8 cellular contexts compared by ENCODE assay signal in the genomic region with DNA sequence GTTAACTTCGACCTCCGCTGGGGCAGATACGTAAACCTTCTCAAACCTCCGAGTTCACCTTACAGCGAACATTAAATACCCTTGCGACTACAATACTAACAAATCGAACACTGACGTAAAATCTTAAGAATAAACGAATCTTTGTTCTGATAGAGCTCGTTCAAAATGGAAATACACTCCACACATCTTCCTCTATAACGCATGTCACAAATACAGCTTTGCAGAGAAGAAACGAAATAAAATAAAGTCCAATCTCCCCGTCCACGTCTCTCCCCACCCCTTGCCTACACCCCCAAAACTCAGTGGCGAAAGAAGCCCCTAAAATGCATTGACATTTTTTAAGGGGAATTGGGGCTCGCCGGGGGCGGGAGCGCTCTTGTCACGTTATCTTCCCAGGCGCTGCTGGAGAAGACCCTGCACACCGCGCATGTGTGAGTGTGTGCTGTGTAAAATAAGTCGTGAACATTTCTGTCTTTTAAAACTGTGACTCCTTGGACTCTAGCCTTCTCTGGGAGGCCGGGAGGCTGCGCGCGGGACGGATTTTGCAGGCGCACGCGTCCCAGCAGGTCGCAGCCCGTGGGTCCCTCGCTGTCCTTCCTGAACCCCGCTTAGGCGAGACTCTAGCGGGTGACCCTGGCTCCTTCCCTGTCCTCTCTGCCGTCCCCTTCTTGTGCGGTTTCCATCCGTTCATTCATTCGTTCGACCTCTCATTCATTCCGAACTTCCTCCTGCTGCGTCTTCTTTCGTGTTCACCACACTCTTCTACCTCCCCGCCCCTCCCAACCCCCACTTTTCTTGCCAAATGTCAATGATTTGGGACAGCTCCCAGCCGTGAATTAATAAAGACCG. TPM values are rescaled to one million over a fixed set of nuclear protein-coding genes. Genes with fewer than 3 reads are reported as not detected.
DNase-seq lines count a peak whose midpoint lies in the region; ATAC-seq and TF ChIP-seq lines count a peak whose summit lies in the region.

No MANE protein-coding gene starts in this region.

- peak overlapping the region; percentile 81 for H3K4me3 Mint-ChIP-seq in activated naive CD8-positive, alpha-beta T cell treated with anti-CD3 and anti-CD28 coated beads for 36 hours

- no peak for DNase-seq in right atrium auricular region (ENCODE audit: low spot score)
- no peak for DNase-seq in Right ventricle myocardium superior
- no peak for DNase-seq in activated naive CD8-positive, alpha-beta T cell treated with anti-CD3 and anti-CD28 coated beads for 36 hours
- no peak for DNase-seq in lung (ENCODE audit: low spot score)
- no peak for DNase-seq in amniotic stem cell (lab: John Stamatoyannopoulos, UW)
- no peak for DNase-seq in erythroblast (lab: John Stamatoyannopoulos, UW)

- H3K36me3 ChIP-seq in right atrium auricular region (no peaks in the 10 kb centered on the region), lung (ENCODE audit: control insufficient read depth in 2 of 2, insufficient read depth in 2 of 2, low read length in 2 of 2) (no peaks in the 10 kb centered on the region), urinary bladder (ENCODE audit: insufficient read depth) (no peaks in the 10 kb centered on the region)

- H3K9me3 ChIP-seq in right atrium auricular region (no peaks in the 10 kb centered on the region), lung (ENCODE audit: control insufficient read depth in 2 of 2, insufficient read depth in 1 of 2, low read length in 1 of 2) (peaks cover 0 to 21% of the 10 kb centered on the region in 2 donors)

- H3K4me3 ChIP-seq in right atrium auricular region (peak overlapping the region; percentile 31 to 51), lung (peak overlapping the region; percentile 27), urinary bladder (ENCODE audit: low read depth, low read length) (peak overlapping the region; percentile 31)

- peaks cover 72 to 83% of the 10 kb centered on the region in 2 donors for H3K27me3 ChIP-seq in right atrium auricular region
- no peaks in the 10 kb centered on the region for H3K27me3 ChIP-seq in lung (ENCODE audit: control insufficient read depth, insufficient read depth)

- intact Hi-C loops in Right ventricle myocardium superior (cut with DNase I) = no loop called here

- H3K4me1 Mint-ChIP-seq in activated naive CD8-positive, alpha-beta T cell treated with anti-CD3 and anti-CD28 coated beads for 36 hours = peaks cover 50% of the 10 kb centered on the region

- no peak for TF ChIP-seq POLR2A in erythroblast (IDR thresholded peaks at IDR 0.05; ENCODE audit: low read length)

- ATAC-seq in Right ventricle myocardium superior (ENCODE audit: poor library complexity) (no peak), lung (ENCODE audit: insufficient read depth, low FRiP score) (no peak), HG03457 (IDR thresholded peaks at IDR 0.05; ENCODE audit: unreplicated experiment) (no peak)

- 4 to 9% methylated on average over 49 of the region's 49 CpGs for WGBS in lung, 2 donors
- 6% methylated on average over 49 of the region's 49 CpGs for WGBS in urinary bladder

- peaks cover 10% of the 10 kb centered on the region for H3K36me3 Mint-ChIP-seq in activated naive CD8-positive, alpha-beta T cell treated with anti-CD3 and anti-CD28 coated beads for 36 hours

- TF ChIP-seq CTCF in right atrium auricular region (IDR thresholded peaks at IDR 0.05) (no peak), lung (IDR thresholded peaks at IDR 0.05; ENCODE audit: control extremely low read depth, extremely low read depth) (no peak)

- H3K9me3 Mint-ChIP-seq in activated naive CD8-positive, alpha-beta T cell treated with anti-CD3 and anti-CD28 coated beads for 36 hours = peaks cover 6% of the 10 kb centered on the region

- peaks cover 92% of the 10 kb centered on the region for H3K27me3 Mint-ChIP-seq in activated naive CD8-positive, alpha-beta T cell treated with anti-CD3 and anti-CD28 coated beads for 36 hours

- H3K4me1 ChIP-seq in right atrium auricular region (peaks cover 0 to 66% of the 10 kb centered on the region in 2 donors), lung (ENCODE audit: control insufficient read depth in 2 of 2, insufficient read depth in 2 of 2, low read length in 2 of 2) (peaks cover 0 to 24% of the 10 kb centered on the region in 2 donors), urinary bladder (ENCODE audit: insufficient read depth) (peaks cover 2% of the 10 kb centered on the region)

- H3K27ac ChIP-seq in right atrium auricular region (peak overlapping the region; percentile 29 to 58), lung (ENCODE audit: low read depth in 1 of 2, low read length in 1 of 2) (peak overlapping the region in 1 of 2 donors; percentile 35), urinary bladder (ENCODE audit: low read depth) (no peak overlapping the region)

- H3K27ac Mint-ChIP-seq in activated naive CD8-positive, alpha-beta T cell treated with anti-CD3 and anti-CD28 coated beads for 36 hours = no peak overlapping the region

RNA-seq across cellular contexts. Expression of a gene that starts 2.4 kb away (rescaled TPM):
- total RNA-seq in right atrium auricular region = 1 to 10 TPM; 6.6 to 7.5 TPM
- 12.6 TPM for total RNA-seq in Right ventricle myocardium superior
- 10 to 100 TPM; 10.2 to 10.6 TPM for total RNA-seq in activated naive CD8-positive, alpha-beta T cell treated with anti-CD3 and anti-CD28 coated beads for 36 hours
- 10 to 100 TPM in 1 of 2 donors, 1 to 10 TPM in 1; 9.4 to 10.8 TPM for total RNA-seq in lung
- 10 to 100 TPM in 1 of 2 donors, 1 to 10 TPM in 1; 8.4 to 12.1 TPM for polyA plus RNA-seq in lung
- 4.5 TPM for total RNA-seq in urinary bladder
- polyA plus RNA-seq in urinary bladder = 22.7 TPM
